8 cellular contexts compared by ENCODE assay signal in the genomic region with DNA sequence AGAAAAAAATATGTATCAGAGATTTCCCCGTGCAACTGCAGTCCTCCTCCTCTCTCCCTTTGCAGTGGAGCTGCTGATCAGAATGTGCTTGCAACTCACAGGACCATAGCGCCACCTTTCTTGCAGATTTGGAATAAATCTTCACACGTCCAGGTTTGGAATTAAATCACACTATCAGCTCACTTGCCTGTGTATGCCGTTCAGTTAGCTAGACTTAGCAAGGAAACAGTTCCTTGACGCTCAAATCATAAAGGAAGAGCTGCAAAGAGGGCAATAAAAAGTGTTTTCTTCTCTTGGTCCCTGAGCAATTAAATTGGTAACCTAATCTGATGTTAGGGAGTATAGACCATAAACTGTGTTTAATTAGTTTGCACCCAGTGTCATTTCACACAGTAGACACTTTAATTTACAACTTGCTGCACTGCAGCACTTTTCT.
A peak's percentile ranks its signal among the peaks of the same experiment; 100 is the strongest.
DNase-seq lines count a peak whose midpoint lies in the region; ATAC-seq and TF ChIP-seq lines count a peak whose summit lies in the region.

No MANE protein-coding gene starts in this region.

- H3K9me3 Mint-ChIP-seq in chondrocyte (ENCODE audit: low read depth) = no peaks in the 10 kb centered on the region
- H3K9me3 Mint-ChIP-seq in activated T-helper 2 cell treated with anti-CD3 and anti-CD28 coated beads, Interferon-gamma antibody, Interleukin-2, Interleukin-4, amounts not matched to agents 10 μg/mL and 5 μg/mL and 100 μg/mL, durations not matched to agents 14 hours and 24 hours and 36 hours = no peaks in the 10 kb centered on the region

- H3K36me3 Mint-ChIP-seq in chondrocyte (ENCODE audit: low read depth) = no peaks in the 10 kb centered on the region
- H3K36me3 Mint-ChIP-seq in activated T-helper 2 cell treated with anti-CD3 and anti-CD28 coated beads, Interferon-gamma antibody, Interleukin-2, Interleukin-4, amounts not matched to agents 10 μg/mL and 5 μg/mL and 100 μg/mL, durations not matched to agents 14 hours and 24 hours and 36 hours (ENCODE audit: low read depth) = no peaks in the 10 kb centered on the region

- no peaks in the 10 kb centered on the region for H3K36me3 ChIP-seq in OCI-LY3 (replicated peaks; ENCODE audit: low read depth, low read length)
- no peaks in the 10 kb centered on the region for H3K36me3 ChIP-seq in subcutaneous abdominal adipose tissue (ENCODE audit: control insufficient read depth in 5 of 5, insufficient read depth in 5 of 5, low read length in 5 of 5)

- peaks cover 19% of the 10 kb centered on the region for H3K4me1 Mint-ChIP-seq in chondrocyte (ENCODE audit: low read depth)
- H3K4me1 Mint-ChIP-seq in activated T-helper 2 cell treated with anti-CD3 and anti-CD28 coated beads, Interferon-gamma antibody, Interleukin-2, Interleukin-4, amounts not matched to agents 10 μg/mL and 5 μg/mL and 100 μg/mL, durations not matched to agents 14 hours and 24 hours and 36 hours (ENCODE audit: low read depth) = no peaks in the 10 kb centered on the region

- peak; percentile 80 for DNase-seq in COR-L47 (lab: John Stamatoyannopoulos, UW)
- no peak for DNase-seq in chondrocyte (ENCODE audit: low spot score)
- peak; percentile 85 for DNase-seq in kidney glomerular epithelial cell (lab: John Stamatoyannopoulos, UW)
- no peak for DNase-seq in activated T-helper 2 cell treated with anti-CD3 and anti-CD28 coated beads, Interferon-gamma antibody, Interleukin-2, Interleukin-4, amounts not matched to agents 10 μg/mL and 5 μg/mL and 100 μg/mL, durations not matched to agents 14 hours and 24 hours and 36 hours (ENCODE audit: low spot score)

- no peaks in the 10 kb centered on the region for H3K27me3 ChIP-seq in OCI-LY3 (ENCODE audit: low read depth, low read length)
- no peaks in the 10 kb centered on the region for H3K27me3 ChIP-seq in subcutaneous abdominal adipose tissue (ENCODE audit: control insufficient read depth in 5 of 5, insufficient read depth in 4 of 5, low read length in 5 of 5)

- peak overlapping the region; percentile 89; the same call in 1 of the 2 replicates for H2AFZ ChIP-seq in OCI-LY3 (ENCODE audit: low read depth, low read length)

- peaks cover 3% of the 10 kb centered on the region; the same call in 1 of the 2 replicates for H3K4me1 ChIP-seq in OCI-LY3 (ENCODE audit: low read length)
- H3K4me1 ChIP-seq in subcutaneous abdominal adipose tissue (ENCODE audit: control insufficient read depth in 5 of 5, insufficient read depth in 5 of 5, low read length in 5 of 5) = peaks cover 0 to 7% (median 5%) of the 10 kb centered on the region in 5 donors

- no peaks in the 10 kb centered on the region for H3K79me2 ChIP-seq in OCI-LY3 (ENCODE audit: low read length)

- peak; percentile 67 for ATAC-seq in GM19043 (IDR thresholded peaks at IDR 0.05; ENCODE audit: low read depth, unreplicated experiment)

- no peaks in the 10 kb centered on the region for H3K27me3 Mint-ChIP-seq in chondrocyte (ENCODE audit: low read depth)
- no peaks in the 10 kb centered on the region for H3K27me3 Mint-ChIP-seq in activated T-helper 2 cell treated with anti-CD3 and anti-CD28 coated beads, Interferon-gamma antibody, Interleukin-2, Interleukin-4, amounts not matched to agents 10 μg/mL and 5 μg/mL and 100 μg/mL, durations not matched to agents 14 hours and 24 hours and 36 hours (ENCODE audit: low read depth)

- H3K9ac ChIP-seq in OCI-LY3 (ENCODE audit: low read length) = no peak overlapping the region
- no peak overlapping the region for H3K9ac ChIP-seq in subcutaneous abdominal adipose tissue (ENCODE audit: low read length in 5 of 5)

- H4K20me1 ChIP-seq in OCI-LY3 (ENCODE audit: insufficient read depth, low read length) = no peaks in the 10 kb centered on the region

- peak overlapping the region; percentile 69 for H3K4me2 ChIP-seq in OCI-LY3 (ENCODE audit: low read length)

- intact Hi-C loops in activated T-helper 2 cell treated with anti-CD3 and anti-CD28 coated beads, Interferon-gamma antibody, Interleukin-2, Interleukin-4, amounts not matched to agents 10 μg/mL and 5 μg/mL and 100 μg/mL, durations not matched to agents 14 hours and 24 hours and 36 hours (cut with micrococcal nuclease) = no loop called here

- H3K4me3 Mint-ChIP-seq in chondrocyte (ENCODE audit: unreplicated experiment) = peak overlapping the region; percentile 14
- H3K4me3 Mint-ChIP-seq in activated T-helper 2 cell treated with anti-CD3 and anti-CD28 coated beads, Interferon-gamma antibody, Interleukin-2, Interleukin-4, amounts not matched to agents 10 μg/mL and 5 μg/mL and 100 μg/mL, durations not matched to agents 14 hours and 24 hours and 36 hours (ENCODE audit: low read depth) = no peak overlapping the region

- H3K9me3 ChIP-seq in OCI-LY3 (ENCODE audit: insufficient read depth, low read length) (no peaks in the 10 kb centered on the region), subcutaneous abdominal adipose tissue (ENCODE audit: control insufficient read depth in 5 of 5, low read length in 5 of 5) (no peaks in the 10 kb centered on the region)

- H3K4me3 ChIP-seq in OCI-LY3 (ENCODE audit: low read length) = peak overlapping the region; percentile 60
- peak overlapping the region in 4 of 5 donors; percentile 26 to 55 (median 34) for H3K4me3 ChIP-seq in subcutaneous abdominal adipose tissue (ENCODE audit: low read depth in 1 of 5, low read length in 5 of 5)

- TF ChIP-seq CTCF in LNCAP (IDR thresholded peaks at IDR 0.05) (peak; percentile 79), OCI-LY3 (IDR thresholded peaks at IDR 0.05; ENCODE audit: low read depth, low read length) (peak; percentile 82), chondrocyte (IDR thresholded peaks at IDR 0.05) (peak; percentile 93)

- no peak overlapping the region for H3K27ac Mint-ChIP-seq in chondrocyte (ENCODE audit: unreplicated experiment)
- H3K27ac Mint-ChIP-seq in activated T-helper 2 cell treated with anti-CD3 and anti-CD28 coated beads, Interferon-gamma antibody, Interleukin-2, Interleukin-4, amounts not matched to agents 10 μg/mL and 5 μg/mL and 100 μg/mL, durations not matched to agents 14 hours and 24 hours and 36 hours = no peak overlapping the region

- H3K27ac ChIP-seq in OCI-LY3 (ENCODE audit: low read length) (no peak overlapping the region), subcutaneous abdominal adipose tissue (ENCODE audit: low read depth, low read length) (no peak overlapping the region)

Comparison
In these comparisons a context has a peak if more than half of its experiments do, and no peak if none do; other contexts are left out.
1. DNase-seq: peak in COR-L47 (single experiment) and kidney glomerular epithelial cell (single experiment); none in chondrocyte (single experiment) and activated T-helper 2 cell treated with anti-CD3 and anti-CD28 coated beads, Interferon-gamma antibody, Interleukin-2, Interleukin-4, amounts not matched to agents 10 μg/mL and 5 μg/mL and 100 μg/mL, durations not matched to agents 14 hours and 24 hours and 36 hours (single experiment).
2. Peak in every context shown above with its lines, with median percentiles within 50 percentile points of each other: CTCF ChIP-seq.